7 cellular contexts compared by ENCODE assay signal in the genomic region with DNA sequence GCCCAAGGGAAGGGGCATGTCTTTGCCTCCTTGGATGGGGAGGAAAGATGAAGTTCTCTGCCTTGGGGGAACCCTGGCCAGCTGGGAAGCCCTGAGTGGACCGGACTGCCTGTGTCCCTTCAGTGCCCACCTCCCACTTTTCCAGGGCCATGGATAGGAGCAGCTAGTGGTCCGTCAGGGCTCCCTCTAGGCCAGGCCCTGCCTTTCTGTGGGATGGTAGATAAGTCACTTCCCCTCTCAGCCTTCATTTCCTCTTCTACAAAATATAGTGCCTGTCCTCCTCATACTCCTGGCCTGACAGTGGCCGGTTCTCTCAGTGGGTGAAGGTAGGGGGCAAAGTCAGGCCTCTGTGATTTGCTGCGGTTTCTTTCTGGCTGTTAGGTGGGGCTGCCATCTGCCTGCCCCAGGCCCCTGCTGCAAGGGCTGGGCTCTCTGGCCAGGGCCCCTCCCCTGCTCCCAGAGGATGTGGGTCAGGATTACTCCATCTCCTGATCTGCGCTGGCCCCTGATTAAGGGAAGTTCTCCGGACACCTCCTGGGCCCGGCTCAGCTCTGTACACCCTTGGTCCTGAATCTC. TPM values are rescaled to one million over a fixed set of nuclear protein-coding genes. Genes with fewer than 3 reads are reported as not detected.
DNase-seq lines count a peak whose midpoint lies in the region; ATAC-seq, FAIRE-seq and TF ChIP-seq lines count a peak whose summit lies in the region.

No MANE protein-coding gene starts in this region.

- no peak for TF ChIP-seq CTCF in RWPE2 (IDR thresholded peaks at IDR 0.05; ENCODE audit: poor library complexity, severe bottlenecking)

- no peaks in the 10 kb centered on the region for H3K27me3 ChIP-seq in RWPE2 (ENCODE audit: insufficient read depth, poor library complexity, severe bottlenecking)
- no peaks in the 10 kb centered on the region for H3K27me3 ChIP-seq in ectodermal cell (ENCODE audit: control insufficient read depth, insufficient read depth, low read length, poor library complexity, severe bottlenecking)
- no peaks in the 10 kb centered on the region for H3K27me3 ChIP-seq in muscle layer of colon (ENCODE audit: control insufficient read depth in 1 of 2, insufficient read depth in 2 of 2, low read length in 2 of 2)

- ATAC-seq in RWPE2 (ENCODE audit: low read depth), result no peak
- no peak for ATAC-seq in HG02970 (IDR thresholded peaks at IDR 0.05; ENCODE audit: low FRiP score, unreplicated experiment)

- H3K9ac ChIP-seq in muscle layer of colon (ENCODE audit: low read length), result peak overlapping the region; percentile 96

- DNase-seq in GM19239 (ENCODE audit: insufficient read length, low spot score) (no peak), RWPE2 (ENCODE audit: low spot score) (no peak), NCI-H1436 treated with DMSO at 0.1 percent for 48 hours (lab: John Stamatoyannopoulos, UW) (no peak)
- no peak for DNase-seq in activated CD4-positive, CD25-positive, alpha-beta regulatory T cell (lab: John Stamatoyannopoulos, UW)

- H3K36me3 ChIP-seq in RWPE2 (ENCODE audit: low read depth), result no peaks in the 10 kb centered on the region
- H3K36me3 ChIP-seq in ectodermal cell (ENCODE audit: control insufficient read depth, insufficient read depth, low read length), result no peaks in the 10 kb centered on the region
- no peaks in the 10 kb centered on the region for H3K36me3 ChIP-seq in muscle layer of colon (ENCODE audit: insufficient read depth, low read length)

- FAIRE-seq in GM19239 (lab: Jason Lieb, UNC), result peak; percentile 11

- peak overlapping the region; percentile 86 for H3K4me3 ChIP-seq in RWPE2 (ENCODE audit: severe bottlenecking)
- H3K4me3 ChIP-seq in ectodermal cell (ENCODE audit: insufficient read depth, low read depth, low read length), result peak overlapping the region; percentile 79
- peak overlapping the region; percentile 90 to 96 for H3K4me3 ChIP-seq in muscle layer of colon (ENCODE audit: low read depth in 1 of 2, low read length in 2 of 2)

- H3K9me3 ChIP-seq in RWPE2 (ENCODE audit: severe bottlenecking) (no peaks in the 10 kb centered on the region), ectodermal cell (ENCODE audit: control insufficient read depth, low read length) (no peaks in the 10 kb centered on the region), muscle layer of colon (ENCODE audit: low read length) (no peaks in the 10 kb centered on the region)

- H3K27ac ChIP-seq in RWPE2 (ENCODE audit: poor library complexity, severe bottlenecking) (no peak overlapping the region), ectodermal cell (ENCODE audit: insufficient read depth, low read depth, low read length, poor library complexity, severe bottlenecking) (no peak overlapping the region), muscle layer of colon (ENCODE audit: low read depth, low read length) (peak overlapping the region; percentile 77)

- WGBS in ectodermal cell, 2 experiments, result 64% methylated on average over 7 of the region's 7 CpGs

- peaks cover 15% of the 10 kb centered on the region for H3K4me1 ChIP-seq in RWPE2 (ENCODE audit: insufficient read depth, poor library complexity, severe bottlenecking)
- peaks cover 31% of the 10 kb centered on the region for H3K4me1 ChIP-seq in ectodermal cell (ENCODE audit: control insufficient read depth, insufficient read depth, low read length)
- H3K4me1 ChIP-seq in muscle layer of colon (ENCODE audit: insufficient read depth, low read length), result peaks cover 47% of the 10 kb centered on the region

RNA-seq across cellular contexts. Expression of gene PLEKHO2, which starts 1.4 kb away (rescaled TPM):
- 14.3 TPM for polyA plus RNA-seq in ectodermal cell (2013, experiment 1 of 4)
- 14.6 TPM for polyA plus RNA-seq in ectodermal cell (2013, experiment 2 of 4)
- 11.2 TPM for polyA plus RNA-seq in ectodermal cell (2013, experiment 3 of 4)
- 13.1 TPM for polyA plus RNA-seq in ectodermal cell (2013, experiment 4 of 4)

RNA-seq across cellular contexts. Expression of gene PIF1, which starts 17.6 kb away (rescaled TPM):
- polyA plus RNA-seq in ectodermal cell (2013, experiment 1 of 4), result 43.3 TPM
- polyA plus RNA-seq in ectodermal cell (2013, experiment 2 of 4), result 27.5 TPM
- 34.1 TPM for polyA plus RNA-seq in ectodermal cell (2013, experiment 3 of 4)
- polyA plus RNA-seq in ectodermal cell (2013, experiment 4 of 4), result 31.5 TPM
